Comparison of ENCODE assay signal across 1 cellular context in genomic region chr12:50598321-50598862, GRCh38.
TF ChIP-seq lines count a peak whose summit lies in the region.

No MANE protein-coding gene starts in this region.

TF ChIP-seq in GM23338, 12 proteins besides CTCF, POLR2A, EP300 and RAD21 (continued from another document):
- no peak for TF ChIP-seq REST (IDR thresholded peaks at IDR 0.05; ENCODE audit: unreplicated experiment)
